Comparison of ENCODE assay signal across 21 cellular contexts in genomic region chr1:228783415-228784045, GRCh38. TPM values are rescaled to one million over a fixed set of nuclear protein-coding genes. Genes with fewer than 3 reads are reported as not detected.
A peak's percentile ranks its signal among the peaks of the same experiment; 100 is the strongest.
DNase-seq lines count a peak whose midpoint lies in the region; ATAC-seq and TF ChIP-seq lines count a peak whose summit lies in the region.
"Had no signal": no experiment of that assay in that cellular context is flagged by ENCODE, and none has a peak within 500 bp of the region (broad histone marks: within the 10 kb centered on the region; RNA-seq: fewer than 3 reads in every experiment).

No MANE protein-coding gene starts in this region.

- no peak overlapping the region for H3K56ac ChIP-seq in IMR-90 (ENCODE audit: extremely low read depth, insufficient read depth, low read length)

- H3K4ac ChIP-seq in IMR-90 (ENCODE audit: low read depth, low read length), result no peak overlapping the region

- no peak overlapping the region for H4K5ac ChIP-seq in IMR-90 (ENCODE audit: low read depth, low read length)

- dilution Hi-C loops in IMR-90 (cut with HindIII; ENCODE audit: low sequenced_read_pairs, unreplicated experiment), result no loop called here

- no peak overlapping the region for H3K4me3 ChIP-seq in IMR-90 (ENCODE audit: insufficient read depth, low read depth, low read length)
- no peak overlapping the region for H3K4me3 ChIP-seq in choroid plexus epithelial cell (ENCODE audit: low read depth, low read length)
- no peak overlapping the region for H3K4me3 ChIP-seq in liver (ENCODE audit: low read depth in 1 of 3, low read length in 3 of 3)
- no peak overlapping the region for H3K4me3 ChIP-seq in transverse colon
- H3K4me3 ChIP-seq in lower lobe of right lung, result no peak overlapping the region
- H3K4me3 ChIP-seq: BLaER1, esophagus squamous epithelium, PC-9, smooth muscle cell, thoracic aorta had no signal

- POLR2A ChIA-PET in IMR-90 (lab: Charles Lee; ENCODE audit: unreplicated experiment), result no interaction called here

- peaks cover 12% of the 10 kb centered on the region for H3K9me1 ChIP-seq in IMR-90 (ENCODE audit: insufficient read depth, low read length)

- WGBS in IMR-90 (ENCODE audit: extremely low coverage in 2 of 2, insufficient read length in 1 of 2), 2 experiments, result 91% methylated on average over 9 of the region's 11 CpGs; no CpG with 5 or more reads in 1 of the 2 experiments
- WGBS in liver, result 79% methylated on average over 11 of the region's 11 CpGs
- WGBS in transverse colon (ENCODE audit: low coverage in 1 of 2), 2 donors, result 78 to 90% methylated on average over 2 to 11 of the region's 11 CpGs

- H3K27me3 ChIP-seq in IMR-90 (ENCODE audit: control insufficient read depth, insufficient read depth, low read length) (peaks cover 6% of the 10 kb centered on the region; the same call in 1 of the 2 replicates), liver (ENCODE audit: control insufficient read depth in 4 of 4, insufficient read depth in 4 of 4, low read length in 3 of 4) (no peaks in the 10 kb centered on the region), transverse colon (no peaks in the 10 kb centered on the region), lower lobe of right lung (ENCODE audit: low read depth) (no peaks in the 10 kb centered on the region)
- H3K27me3 ChIP-seq: BLaER1, esophagus squamous epithelium had no signal

- no peak overlapping the region for H2AK9ac ChIP-seq in IMR-90 (replicated peaks; ENCODE audit: low read depth, low read length, poor library complexity)

- BruUV-seq in IMR-90 (replicated peaks; lab: Mats Ljungman, UMichigan), result no TSS peak

- peaks cover 22% of the 10 kb centered on the region for H3K4me1 ChIP-seq in IMR-90 (ENCODE audit: control insufficient read depth, insufficient read depth, low read length)
- peaks cover 4 to 18% (median 10%) of the 10 kb centered on the region in 4 donors for H3K4me1 ChIP-seq in liver (ENCODE audit: control insufficient read depth in 4 of 4, insufficient read depth in 4 of 4, low read length in 3 of 4)
- H3K4me1 ChIP-seq in transverse colon, result peaks cover 7 to 19% (median 14%) of the 10 kb centered on the region in 4 donors
- peaks cover 13% of the 10 kb centered on the region for H3K4me1 ChIP-seq in lower lobe of right lung
- H3K4me1 ChIP-seq: esophagus squamous epithelium had no signal

- intact Hi-C loops in IMR-90 (cut with micrococcal nuclease) (no loop called here), transverse colon (cut with DNase I; ENCODE audit: low total_unique reads) (no loop called here), lower lobe of right lung (cut with DNase I) (no loop called here)

- no peak overlapping the region for H2BK120ac ChIP-seq in IMR-90 (ENCODE audit: low read depth, low read length)

- no peak for ATAC-seq in IMR-90 (ENCODE audit: low read depth)
- ATAC-seq in lower lobe of right lung, result no peak

- no peak overlapping the region for H2BK5ac ChIP-seq in IMR-90 (ENCODE audit: low read depth, low read length, poor library complexity, severe bottlenecking)

- no peak overlapping the region for H3K18ac ChIP-seq in IMR-90 (ENCODE audit: low read depth, low read length)

- TF ChIP-seq EP300 in transverse colon (IDR thresholded peaks at IDR 0.05; ENCODE audit: low read depth), result no peak

- H3K27ac ChIP-seq in IMR-90 (ENCODE audit: insufficient read depth, low read length) (no peak overlapping the region), liver (ENCODE audit: low read depth in 1 of 2, low read length in 2 of 2) (no peak overlapping the region), transverse colon (peak overlapping the region; percentile 72 to 80 (median 76)), lower lobe of right lung (no peak overlapping the region)
- H3K27ac ChIP-seq: BLaER1, esophagus squamous epithelium, PC-9, thoracic aorta had no signal

- CTCF ChIA-PET in IMR-90 (lab: Yijun Ruan, JAX), result no interaction called here

- no peak overlapping the region for H2AK5ac ChIP-seq in IMR-90 (ENCODE audit: low read depth, low read length)

- no peak overlapping the region for H2BK15ac ChIP-seq in IMR-90 (ENCODE audit: low read depth, low read length)

- DNase-seq in IMR-90 (no peak), choroid plexus epithelial cell (ENCODE audit: low read depth) (peak; percentile 22), transverse colon (no peak), NCI-H345 (lab: John Stamatoyannopoulos, UW) (no peak), lower lobe of right lung (no peak)
- DNase-seq in stimulated activated CD4-positive, alpha-beta T cell treated with anti-CD3 and anti-CD28 coated beads, Interleukin-2, amount 100 ng/mL, for 48 hours, result no peak
- DNase-seq: activated CD4-positive, alpha-beta T cell treated with anti-CD3 and anti-CD28 coated beads, Interleukin-2, amount 50 U/mL, for 48 hours; activated CD4-positive, CD25-positive, alpha-beta regulatory T cell treated with anti-CD3 and anti-CD28 coated beads, Interleukin-2, amount 50 U/mL, for 72 hours; activated T-cell treated with anti-CD3 and anti-CD28 coated beads, Interleukin-2, amount 50 U/mL, for 48 hours; esophagus squamous epithelium; H9; hypothalamus; left cardiac atrium; NCI-H2171 treated with DMSO at 0.1 percent for 48 hours; PC-9; Right ventricle myocardium superior; stimulated activated naive CD4-positive, alpha-beta T cell treated with Interleukin-2 at 50 U/mL for 16 hours had no signal

- TF ChIP-seq CTCF in IMR-90 (conservative IDR thresholded peaks at IDR 0.05; ENCODE audit: low read depth, low read length) (no peak), choroid plexus epithelial cell (conservative IDR thresholded peaks at IDR 0.05; ENCODE audit: low read depth, low read length) (no peak), liver (IDR thresholded peaks at IDR 0.05; ENCODE audit: low read depth, low read length, missing input control) (no peak), transverse colon (IDR thresholded peaks at IDR 0.05) (no peak), lower lobe of right lung (IDR thresholded peaks at IDR 0.05) (no peak)

- H3K36me3 ChIP-seq in IMR-90 (ENCODE audit: control insufficient read depth, insufficient read depth, low read length), result no peaks in the 10 kb centered on the region
- H3K36me3 ChIP-seq in liver (ENCODE audit: control insufficient read depth in 4 of 4, insufficient read depth in 3 of 4, low read depth in 1 of 4, low read length in 3 of 4), result no peaks in the 10 kb centered on the region
- no peaks in the 10 kb centered on the region for H3K36me3 ChIP-seq in transverse colon
- H3K36me3 ChIP-seq in lower lobe of right lung, result no peaks in the 10 kb centered on the region
- H3K36me3 ChIP-seq: BLaER1, esophagus squamous epithelium, thoracic aorta had no signal

- H2AFZ ChIP-seq in IMR-90 (replicated peaks; ENCODE audit: low read length, poor library complexity), result no peak overlapping the region
- H2AFZ ChIP-seq: PC-9 had no signal

- no peak overlapping the region for H3K23ac ChIP-seq in IMR-90 (ENCODE audit: low read depth, low read length)

- in situ Hi-C loops in IMR-90 (cut with MboI; ENCODE audit: low sequenced_read_pairs), result no loop called here
- in situ Hi-C loops in transverse colon (cut with MboI; ENCODE audit: low pct_ligation_motif_present in 1 of 4, low pct_unique_long_range_greater_than_20kb in 1 of 4, low sequenced_read_pairs in 3 of 4), result no loop called here

- no peak overlapping the region; the same call in 1 of the 2 replicates for H4K91ac ChIP-seq in IMR-90 (ENCODE audit: insufficient read depth, low read depth, low read length)

- H3K79me1 ChIP-seq in IMR-90 (ENCODE audit: low read depth in 1 of 2, low read length in 2 of 2), result no peaks in the 10 kb centered on the region

- no peak overlapping the region for H3K4me2 ChIP-seq in IMR-90 (ENCODE audit: low read depth, low read length)
- H3K4me2 ChIP-seq: PC-9, smooth muscle cell had no signal

- TF ChIP-seq RAD21 in IMR-90 (IDR thresholded peaks at IDR 0.05; ENCODE audit: low read length) (no peak), liver (IDR thresholded peaks at IDR 0.05) (no peak)

- H3K14ac ChIP-seq in IMR-90 (replicated peaks; ENCODE audit: low read depth, low read length), result no peak overlapping the region

- H3K9me3 ChIP-seq in IMR-90 (ENCODE audit: control insufficient read depth, insufficient read depth, low read length) (no peaks in the 10 kb centered on the region), liver (ENCODE audit: control insufficient read depth in 4 of 4, low read length in 3 of 4) (no peaks in the 10 kb centered on the region), transverse colon (no peaks in the 10 kb centered on the region), lower lobe of right lung (no peaks in the 10 kb centered on the region)
- H3K9me3 ChIP-seq: esophagus squamous epithelium, thoracic aorta had no signal

- H3K9ac ChIP-seq in IMR-90 (ENCODE audit: low read depth, low read length) (no peak overlapping the region), liver (ENCODE audit: low read depth in 1 of 2, low read length in 2 of 2) (no peak overlapping the region)
- H3K9ac ChIP-seq: BLaER1 had no signal

- no peaks in the 10 kb centered on the region for H4K20me1 ChIP-seq in IMR-90 (ENCODE audit: insufficient read depth, low read length)
- H4K20me1 ChIP-seq: BLaER1 had no signal

- no peak overlapping the region for H2BK20ac ChIP-seq in IMR-90 (ENCODE audit: low read depth, low read length)

- TF ChIP-seq POLR2A in IMR-90 (IDR thresholded peaks at IDR 0.05; ENCODE audit: low read depth, low read length), result no peak
- TF ChIP-seq POLR2A in transverse colon (IDR thresholded peaks at IDR 0.05), result no peak

- no peak overlapping the region for H4K8ac ChIP-seq in IMR-90 (ENCODE audit: low read depth in 2 of 2, low read length in 2 of 2)

TF ChIP-seq in IMR-90, 13 proteins besides CTCF, POLR2A, EP300 and RAD21:
- TF ChIP-seq SMC3 (IDR thresholded peaks at IDR 0.05; ENCODE audit: low read depth, low read length) (no peak), MAFK (IDR thresholded peaks at IDR 0.05; ENCODE audit: low read depth, low read length) (peak; percentile 59; the same call in 1 of the 2 replicates)
TF ChIP-seq in IMR-90: peak in this region for 1.

TF ChIP-seq in liver, 16 proteins besides CTCF, POLR2A, EP300 and RAD21:
- TF ChIP-seq FOXA1 (IDR thresholded peaks at IDR 0.05), result no peak
- peak; percentile 28 for TF ChIP-seq HNF4G (IDR thresholded peaks at IDR 0.05)
- TF ChIP-seq HNF4A (conservative IDR thresholded peaks at IDR 0.05), result peak in 1 of 2 donors; percentile 3

RNA-seq across cellular contexts. Expression of gene RHOU, which starts 48.3 kb away (rescaled TPM):
- total RNA-seq in IMR-90 (2012; rRNA removed) (0.72 and 0.83 TPM in 2 replicates), liver (10 to 100 TPM; 11.3 to 12.0 TPM), transverse colon (10 to 100 TPM; 32.0 to 62.5 (median 38.4) TPM), lower lobe of right lung (22.9 TPM)
- polyA plus RNA-seq in IMR-90 (2012; rRNA removed) (0.27 and 0.44 TPM in 2 replicates), liver (10 to 100 TPM in 1 of 2 donors, 1 to 10 TPM in 1; 6.4 to 11.8 TPM)
- polyA plus RNA-seq in IMR-90 (2012; cell fraction: cytosol; rRNA removed), result 0.15 and 0.20 TPM in 2 replicates
- 0.09 and 0.45 TPM in 2 replicates for polyA plus RNA-seq in IMR-90 (2012; cell fraction: nucleus; rRNA removed; ENCODE audit: low replicate concordance)
- total RNA-seq: PC-9 had no signal

Comparison
In these comparisons a context has a peak if more than half of its experiments do, and no peak if none do; other contexts are left out.
1. H3K27ac ChIP-seq: peak in transverse colon (4 of 4); none in IMR-90 (single experiment), liver (0 of 2) and lower lobe of right lung (single experiment).